Comparison of ENCODE assay signal across 11 cellular contexts in the genomic region with DNA sequence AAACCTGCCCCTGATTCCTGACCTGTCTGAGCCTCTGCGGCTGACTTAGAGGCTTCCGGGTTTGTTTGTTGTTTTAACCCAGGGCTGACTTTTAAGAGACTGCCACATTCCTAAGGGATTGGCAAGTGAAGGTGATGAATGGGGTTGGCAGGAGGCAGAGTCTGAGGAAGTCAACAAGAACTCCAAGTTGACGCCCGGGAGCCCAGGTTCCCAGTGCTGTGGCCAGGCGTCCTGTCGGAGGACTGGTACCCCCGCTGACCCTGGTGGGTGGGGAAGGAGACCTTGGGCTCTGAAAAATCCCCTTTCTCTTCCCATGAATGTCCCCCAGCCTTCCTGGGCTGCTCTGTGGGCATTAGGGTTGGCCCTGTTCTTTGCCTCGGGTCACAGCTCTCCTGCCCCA. TPM values are rescaled to one million over a fixed set of nuclear protein-coding genes. Genes with fewer than 3 reads are reported as not detected.
DNase-seq lines count a peak whose midpoint lies in the region; ATAC-seq, FAIRE-seq and TF ChIP-seq lines count a peak whose summit lies in the region.
"Had no signal": no experiment of that assay in that cellular context is flagged by ENCODE, and none has a peak within 500 bp of the region (broad histone marks: within the 10 kb centered on the region; RNA-seq: fewer than 3 reads in every experiment).

No MANE protein-coding gene starts in this region.

- H3K4me2 ChIP-seq in astrocyte (ENCODE audit: low read length) (peak overlapping the region; percentile 47), keratinocyte (ENCODE audit: control insufficient read depth, extremely low read depth, insufficient read depth, low read depth, low read length) (peak overlapping the region; percentile 51)

- FAIRE-seq in astrocyte (lab: Jason Lieb, UNC) (no peak), keratinocyte (lab: Jason Lieb, UNC) (peak; percentile 87)
- FAIRE-seq: GM12891 had no signal

- ATAC-seq in GM21528 (IDR thresholded peaks at IDR 0.05; ENCODE audit: low FRiP score, unreplicated experiment) (no peak), HG03108 (IDR thresholded peaks at IDR 0.05; ENCODE audit: unreplicated experiment) (no peak)
- ATAC-seq in activated naive CD8-positive, alpha-beta T cell treated with anti-CD3 and anti-CD28 coated beads, Interleukin-2, amount 50 U/mL, for 24 hours: no peak

- H4K20me1 ChIP-seq in astrocyte (ENCODE audit: insufficient read depth, low read length) (no peaks in the 10 kb centered on the region), keratinocyte (ENCODE audit: control insufficient read depth, extremely low read depth, insufficient read depth, low read length) (no peaks in the 10 kb centered on the region)

- H3K27me3 ChIP-seq in astrocyte (ENCODE audit: insufficient read depth, low read length) (peaks cover 3% of the 10 kb centered on the region), keratinocyte (ENCODE audit: control insufficient read depth, extremely low read depth, insufficient read depth, low read length) (no peaks in the 10 kb centered on the region), tibial artery (no peaks in the 10 kb centered on the region)

- H3K79me2 ChIP-seq in astrocyte (ENCODE audit: insufficient read depth, low read length) (no peaks in the 10 kb centered on the region), keratinocyte (ENCODE audit: control insufficient read depth, insufficient read depth, low read length) (no peaks in the 10 kb centered on the region)

- H3K36me3 ChIP-seq in astrocyte (ENCODE audit: insufficient read depth, low read length): no peaks in the 10 kb centered on the region
- H3K36me3 ChIP-seq in keratinocyte (ENCODE audit: control insufficient read depth in 2 of 2, extremely low read depth in 1 of 2, insufficient read depth in 2 of 2, low read length in 2 of 2): no peaks in the 10 kb centered on the region
- no peaks in the 10 kb centered on the region for H3K36me3 ChIP-seq in tibial artery

- H3K27ac ChIP-seq in astrocyte (ENCODE audit: low read depth, low read length) (no peak overlapping the region), keratinocyte (ENCODE audit: control insufficient read depth, insufficient read depth, low read length) (no peak overlapping the region), tibial artery (peak overlapping the region; percentile 73)

- H3K4me1 ChIP-seq in astrocyte (ENCODE audit: insufficient read depth, low read length): peaks cover 8% of the 10 kb centered on the region
- peaks cover 25% of the 10 kb centered on the region for H3K4me1 ChIP-seq in keratinocyte (ENCODE audit: control insufficient read depth, extremely low read depth, insufficient read depth, low read length)
- H3K4me1 ChIP-seq in tibial artery: peaks cover 0 to 53% (median 38%) of the 10 kb centered on the region in 4 donors

- peaks cover 14% of the 10 kb centered on the region for H3K4me1 Mint-ChIP-seq in astrocyte (ENCODE audit: low read depth, unreplicated experiment)
- no peaks in the 10 kb centered on the region for H3K4me1 Mint-ChIP-seq in activated naive CD8-positive, alpha-beta T cell treated with anti-CD3 and anti-CD28 coated beads, Interleukin-2, amount 50 U/mL, for 24 hours

- H3K9me1 ChIP-seq in keratinocyte (ENCODE audit: control insufficient read depth, extremely low read depth, insufficient read depth, low read length): no peaks in the 10 kb centered on the region

- no peak overlapping the region for H3K9ac ChIP-seq in astrocyte (ENCODE audit: low read length)
- H3K9ac ChIP-seq in keratinocyte (ENCODE audit: control insufficient read depth, extremely low read depth, insufficient read depth, low read length): no peak overlapping the region

- no peak overlapping the region for H3K27ac Mint-ChIP-seq in astrocyte (ENCODE audit: unreplicated experiment)
- H3K27ac Mint-ChIP-seq in activated naive CD8-positive, alpha-beta T cell treated with anti-CD3 and anti-CD28 coated beads, Interleukin-2, amount 50 U/mL, for 24 hours: no peak overlapping the region
- H3K27ac Mint-ChIP-seq: activated CD4-positive, alpha-beta T cell treated with anti-CD3 and anti-CD28 coated beads, Interleukin-2, amount 10 ng/mL, durations not matched to agents 7 days and 5 days had no signal

- intact Hi-C loops in tibial artery (cut with DNase I; ENCODE audit: low total_unique reads): no loop called here

- H3K4me3 ChIP-seq in astrocyte (ENCODE audit: insufficient read depth, low read depth, low read length) (no peak overlapping the region), keratinocyte (ENCODE audit: control insufficient read depth in 2 of 3, extremely low read depth in 1 of 3, insufficient read depth in 2 of 3, low read depth in 1 of 3, low read length in 3 of 3) (no peak overlapping the region), tibial artery (no peak overlapping the region)

- TF ChIP-seq CTCF in astrocyte (IDR thresholded peaks at IDR 0.05; ENCODE audit: insufficient read depth, low read depth, low read length) (no peak), keratinocyte (optimal IDR thresholded peaks at IDR 0.05 in 1 of 3, IDR thresholded peaks at IDR 0.05 in 1 of 3, conservative IDR thresholded peaks at IDR 0.05 in 1 of 3; ENCODE audit: extremely low read depth in 1 of 3, insufficient read depth in 2 of 3, low read length in 3 of 3) (no peak), tibial artery (IDR thresholded peaks at IDR 0.05) (no peak)

- no peak overlapping the region for H3K4me3 Mint-ChIP-seq in astrocyte (ENCODE audit: unreplicated experiment)
- H3K4me3 Mint-ChIP-seq in activated naive CD8-positive, alpha-beta T cell treated with anti-CD3 and anti-CD28 coated beads, Interleukin-2, amount 50 U/mL, for 24 hours: no peak overlapping the region
- H3K4me3 Mint-ChIP-seq: activated CD4-positive, alpha-beta T cell treated with anti-CD3 and anti-CD28 coated beads, Interleukin-2, amount 10 ng/mL, durations not matched to agents 7 days and 5 days had no signal

- peaks cover 20% of the 10 kb centered on the region for H3K27me3 Mint-ChIP-seq in astrocyte (ENCODE audit: low read depth, unreplicated experiment)
- no peaks in the 10 kb centered on the region for H3K27me3 Mint-ChIP-seq in activated naive CD8-positive, alpha-beta T cell treated with anti-CD3 and anti-CD28 coated beads, Interleukin-2, amount 50 U/mL, for 24 hours
- H3K27me3 Mint-ChIP-seq: activated CD4-positive, alpha-beta T cell treated with anti-CD3 and anti-CD28 coated beads, Interleukin-2, amount 10 ng/mL, durations not matched to agents 7 days and 5 days had no signal

- dilution Hi-C loops in keratinocyte (cut with MboI; ENCODE audit: extremely low pct_ligation_motif_present, low sequenced_read_pairs): no loop called here

- H3K9me3 Mint-ChIP-seq in astrocyte (ENCODE audit: unreplicated experiment): peaks cover 9% of the 10 kb centered on the region
- no peaks in the 10 kb centered on the region for H3K9me3 Mint-ChIP-seq in activated naive CD8-positive, alpha-beta T cell treated with anti-CD3 and anti-CD28 coated beads, Interleukin-2, amount 50 U/mL, for 24 hours

- H3K36me3 Mint-ChIP-seq in astrocyte (ENCODE audit: low read depth, unreplicated experiment): no peaks in the 10 kb centered on the region
- no peaks in the 10 kb centered on the region for H3K36me3 Mint-ChIP-seq in activated naive CD8-positive, alpha-beta T cell treated with anti-CD3 and anti-CD28 coated beads, Interleukin-2, amount 50 U/mL, for 24 hours (ENCODE audit: low read depth)

- peak; percentile 72 for DNase-seq in HS-27A (ENCODE audit: low read depth)
- DNase-seq in astrocyte (ENCODE audit: low read depth): peak; percentile 81
- no peak for DNase-seq in keratinocyte (ENCODE audit: low read depth, low spot score)
- DNase-seq in tibial artery: peak in 1 of 2 donors; percentile 73
- no peak for DNase-seq in activated naive CD8-positive, alpha-beta T cell treated with anti-CD3 and anti-CD28 coated beads, Interleukin-2, amount 50 U/mL, for 24 hours
- DNase-seq in stimulated activated CD4-positive, alpha-beta T cell treated with anti-CD3 and anti-CD28 coated beads, Interleukin-2, amount 100 ng/mL, for 48 hours: no peak
- DNase-seq: activated CD4-positive, alpha-beta T cell treated with anti-CD3 and anti-CD28 coated beads, Interleukin-2, amount 10 ng/mL, durations not matched to agents 7 days and 5 days; stimulated activated naive CD4-positive, alpha-beta T cell treated with Interleukin-2 at 50 U/mL for 16 hours had no signal

- H3K9me3 ChIP-seq in astrocyte (ENCODE audit: insufficient read depth, low read depth, low read length) (peaks cover 7% of the 10 kb centered on the region), keratinocyte (ENCODE audit: control insufficient read depth, low read depth, low read length) (no peaks in the 10 kb centered on the region), tibial artery (no peaks in the 10 kb centered on the region)

- no peak overlapping the region for H2AFZ ChIP-seq in astrocyte (ENCODE audit: low read depth, low read length)
- H2AFZ ChIP-seq in keratinocyte (ENCODE audit: control insufficient read depth, low read length): peak overlapping the region; percentile 52

RNA-seq across cellular contexts. Expression of gene EPS8L3, which starts 19.7 kb away (rescaled TPM):
- not detected in 2 replicates for total RNA-seq in astrocyte
- polyA plus RNA-seq in keratinocyte: not detected in 3 replicates
- polyA plus RNA-seq in keratinocyte (2011; ENCODE audit: low read depth): not detected
- polyA plus RNA-seq in keratinocyte (2011; cell fraction: cytosol; rRNA removed): not detected in 2 replicates
- not detected in 2 replicates for polyA plus RNA-seq in keratinocyte (2011; cell fraction: nucleus; rRNA removed)
- polyA plus RNA-seq in keratinocyte (2012; ENCODE audit: low replicate concordance): not detected in 2 replicates
- polyA minus RNA-seq in keratinocyte: not detected in 3 replicates
- polyA minus RNA-seq in keratinocyte (2011; cell fraction: cytosol; rRNA and poly(A)+ RNA removed): not detected
- polyA minus RNA-seq in keratinocyte (2011; cell fraction: nucleus; rRNA and poly(A)+ RNA removed): not detected in 2 replicates
- total RNA-seq: activated CD4-positive, alpha-beta T cell treated with anti-CD3 and anti-CD28 coated beads, Interleukin-2, amount 10 ng/mL, durations not matched to agents 7 days and 5 days had no signal

RNA-seq across cellular contexts. Expression of gene GSTM3, which starts 42.6 kb away (rescaled TPM):
- 25.4 and 26.1 TPM in 2 replicates for total RNA-seq in astrocyte
- polyA plus RNA-seq in keratinocyte: 113 to 158 TPM (median 115 TPM) in 3 replicates
- 25.8 TPM for polyA plus RNA-seq in keratinocyte (2011; ENCODE audit: low read depth)
- 148 and 175 TPM in 2 replicates for polyA plus RNA-seq in keratinocyte (2011; cell fraction: cytosol; rRNA removed)
- polyA plus RNA-seq in keratinocyte (2011; cell fraction: nucleus; rRNA removed): 82.9 and 93.4 TPM in 2 replicates
- polyA plus RNA-seq in keratinocyte (2012; ENCODE audit: low replicate concordance): 69.1 and 93.6 TPM in 2 replicates
- polyA minus RNA-seq in keratinocyte: 24.2 to 76.2 TPM (median 58.1 TPM) in 3 replicates
- 61.0 TPM for polyA minus RNA-seq in keratinocyte (2011; cell fraction: cytosol; rRNA and poly(A)+ RNA removed)
- polyA minus RNA-seq in keratinocyte (2011; cell fraction: nucleus; rRNA and poly(A)+ RNA removed): 15.0 and 27.2 TPM in 2 replicates

Comparison
In these comparisons a context has a peak if more than half of its experiments do, and no peak if none do; other contexts are left out.
1. DNase-seq: peak in HS-27A (single experiment) and astrocyte (single experiment); none in keratinocyte (single experiment), activated naive CD8-positive, alpha-beta T cell treated with anti-CD3 and anti-CD28 coated beads, Interleukin-2, amount 50 U/mL, for 24 hours (single experiment) and stimulated activated CD4-positive, alpha-beta T cell treated with anti-CD3 and anti-CD28 coated beads, Interleukin-2, amount 100 ng/mL, for 48 hours (0 of 2).
2. H3K27ac ChIP-seq: peak in tibial artery (2 of 2); none in astrocyte (single experiment) and keratinocyte (single experiment).